In genomic region chr14:85714046-85714445, GRCh38 we compare ENCODE assay signal across 26 cellular contexts.
"Had no signal": no experiment of that assay in that cellular context is flagged by ENCODE, and none has a peak within 500 bp of the region (broad histone marks: within the 10 kb centered on the region; RNA-seq: fewer than 3 reads in every experiment).

No MANE protein-coding gene starts in this region.

- H3K36me3 ChIP-seq: esophagus muscularis mucosa, heart right ventricle, left lung, ovary, sigmoid colon, thoracic aorta, transverse colon, upper lobe of right lung, uterus had no signal

- DNase-seq: dermis blood vessel endothelial cell; effector memory CD4-positive, alpha-beta T cell; foreskin keratinocyte; glutamatergic neuron; heart right ventricle; hippocampal formation; left cardiac atrium; left lung; mesenchymal stem cell; midbrain; naive thymus-derived CD4-positive, alpha-beta T cell; occipital lobe; ovary; posterior cingulate gyrus; psoas muscle; right cardiac atrium; sigmoid colon; stimulated activated CD4-positive, alpha-beta T cell treated with anti-CD3 and anti-CD28 coated beads, Interleukin-2, amount 100 ng/mL, for 24 hours; stimulated activated CD4-positive, alpha-beta T cell treated with anti-CD3 and anti-CD28 coated beads, Interleukin-4, amount 100 ng/mL, for 24 hours; stimulated activated naive B cell treated with anti-CD40 and anti-IgM and Interleukin-4, amounts not matched to agents 10 μg/mL and 1 μg/mL and 100 μg/mL, for 72 hours; transverse colon; upper lobe of right lung; uterus had no signal

- H3K27me3 ChIP-seq: esophagus muscularis mucosa, foreskin keratinocyte, heart right ventricle, left lung, ovary, sigmoid colon, transverse colon, upper lobe of right lung, uterus had no signal

- ATAC-seq: foreskin keratinocyte; heart right ventricle; left cardiac atrium; left lung; naive thymus-derived CD4-positive, alpha-beta T cell; psoas muscle; right cardiac atrium; stimulated activated naive B cell treated with anti-CD40 and anti-IgM and Interleukin-4, amounts not matched to agents 10 μg/mL and 1 μg/mL and 100 μg/mL, for 72 hours; upper lobe of right lung had no signal

- H3K27ac ChIP-seq: coronary artery, esophagus muscularis mucosa, foreskin keratinocyte, heart right ventricle, left lung, ovary, psoas muscle, sigmoid colon, thoracic aorta, transverse colon, upper lobe of right lung, uterus had no signal

- H3K9me3 ChIP-seq: ovary, psoas muscle, sigmoid colon, thoracic aorta, transverse colon, uterus had no signal

- H3K4me1 ChIP-seq: esophagus muscularis mucosa, foreskin keratinocyte, heart right ventricle, left lung, psoas muscle, sigmoid colon, transverse colon, upper lobe of right lung, uterus had no signal

- H3K4me3 ChIP-seq: coronary artery, esophagus muscularis mucosa, heart right ventricle, left lung, ovary, psoas muscle, sigmoid colon, thoracic aorta, transverse colon, upper lobe of right lung, uterus had no signal
